In genomic region chr1:63747445-63747844, GRCh38 we compare ENCODE assay signal across 17 cellular contexts. TPM values are rescaled to one million over a fixed set of nuclear protein-coding genes. Genes with fewer than 3 reads are reported as not detected.
DNase-seq lines count a peak whose midpoint lies in the region; ATAC-seq, FAIRE-seq and TF ChIP-seq lines count a peak whose summit lies in the region.
"Had no signal": no experiment of that assay in that cellular context is flagged by ENCODE, and none has a peak within 500 bp of the region (broad histone marks: within the 10 kb centered on the region; RNA-seq: fewer than 3 reads in every experiment).

No MANE protein-coding gene starts in this region.

- peak; percentile 30 for ATAC-seq in aorta (ENCODE audit: low FRiP score)
- no peak for ATAC-seq in GM21423 (IDR thresholded peaks at IDR 0.05; ENCODE audit: unreplicated experiment)
- ATAC-seq: Panc1 had no signal

- peak overlapping the region; percentile 24 for H3K18ac ChIP-seq in mesendoderm (ENCODE audit: low read length)

- H3K9me3 ChIP-seq in endothelial cell of umbilical vein (replicated peaks; ENCODE audit: control insufficient read depth, insufficient read depth, low read length) (no peaks in the 10 kb centered on the region), aorta (ENCODE audit: control insufficient read depth, low read length) (no peaks in the 10 kb centered on the region)
- H3K9me3 ChIP-seq: MG63 had no signal

- no peak overlapping the region for H3K4me3 ChIP-seq in astrocyte of the spinal cord (ENCODE audit: low read depth, low read length)
- H3K4me3 ChIP-seq in endothelial cell of umbilical vein (replicated peaks in 1 of 3; ENCODE audit: insufficient read depth in 1 of 3, low read depth in 1 of 3, low read length in 3 of 3) = no peak overlapping the region
- no peak overlapping the region for H3K4me3 ChIP-seq in mesendoderm (ENCODE audit: low read length)
- H3K4me3 ChIP-seq in aorta (ENCODE audit: low read length in 2 of 2) = no peak overlapping the region
- H3K4me3 ChIP-seq: MG63 had no signal

- peak; percentile 63 for FAIRE-seq in endothelial cell of umbilical vein (lab: Jason Lieb, UNC)
- FAIRE-seq: H54 had no signal

- no peak overlapping the region for H3K23ac ChIP-seq in mesendoderm (ENCODE audit: low read length)

- TF ChIP-seq POLR2A in endothelial cell of umbilical vein (IDR thresholded peaks at IDR 0.05; ENCODE audit: low read depth, low read length) = no peak

- H4K8ac ChIP-seq in mesendoderm (ENCODE audit: low read depth, low read length) = no peak overlapping the region

- no peak overlapping the region for H2BK5ac ChIP-seq in mesendoderm (ENCODE audit: low read length)

- H3K9me1 ChIP-seq in endothelial cell of umbilical vein (replicated peaks; ENCODE audit: control insufficient read depth, extremely low read depth, insufficient read depth, low read length) = no peaks in the 10 kb centered on the region

- no TSS peak for BruUV-seq in endothelial cell of umbilical vein (replicated peaks; lab: Mats Ljungman, UMichigan)

- H3K56ac ChIP-seq in mesendoderm (ENCODE audit: low read length) = peak overlapping the region; percentile 27

- CTCF ChIA-PET in endothelial cell of umbilical vein (lab: Charles Lee) = interaction anchor here (2.1 to 2.8 kb wide), 2 partner anchors 26 to 56 kb away, joined by 10 to 21 read pairs; partner anchors contain the start of gene ROR1

- no peak overlapping the region for H2BK15ac ChIP-seq in mesendoderm (replicated peaks; ENCODE audit: low read depth)

- H3K27ac ChIP-seq in endothelial cell of umbilical vein (ENCODE audit: insufficient read depth, low read depth, low read length) (peak overlapping the region; percentile 97), mesendoderm (ENCODE audit: low read depth, low read length) (no peak overlapping the region), aorta (ENCODE audit: low read depth in 1 of 2, low read length in 2 of 2) (no peak overlapping the region)

- H3K79me2 ChIP-seq in endothelial cell of umbilical vein (ENCODE audit: control insufficient read depth, insufficient read depth, low read length) (no peaks in the 10 kb centered on the region), mesendoderm (ENCODE audit: control insufficient read depth, insufficient read depth, low read length) (no peaks in the 10 kb centered on the region)

- no peak overlapping the region for H4K5ac ChIP-seq in mesendoderm (ENCODE audit: low read length)

- H3K27me3 ChIP-seq in endothelial cell of umbilical vein (ENCODE audit: control insufficient read depth in 2 of 2, insufficient read depth in 2 of 2, low read length in 2 of 2) = no peaks in the 10 kb centered on the region
- H3K27me3 ChIP-seq in mesendoderm (ENCODE audit: insufficient read depth, low read length, poor library complexity) = no peaks in the 10 kb centered on the region
- H3K27me3 ChIP-seq in aorta (ENCODE audit: control insufficient read depth in 1 of 2, insufficient read depth in 2 of 2, low read length in 1 of 2) = no peaks in the 10 kb centered on the region
- H3K27me3 ChIP-seq: MG63 had no signal

- POLR2A ChIA-PET in endothelial cell of umbilical vein (lab: Charles Lee) = no interaction called here

- peaks cover 33% of the 10 kb centered on the region for H3K4me1 ChIP-seq in endothelial cell of umbilical vein (ENCODE audit: control insufficient read depth, extremely low read depth, insufficient read depth, low read length)
- peaks cover 6% of the 10 kb centered on the region for H3K4me1 ChIP-seq in mesendoderm (ENCODE audit: control insufficient read depth, low read depth, low read length)
- H3K4me1 ChIP-seq in aorta (ENCODE audit: control insufficient read depth in 1 of 2, insufficient read depth in 2 of 2, low read length in 2 of 2) = peaks cover 0 to 5% of the 10 kb centered on the region in 2 donors

- no peak overlapping the region for H3K9ac ChIP-seq in endothelial cell of umbilical vein (replicated peaks; ENCODE audit: extremely low read depth, insufficient read depth, low read length)
- no peak overlapping the region for H3K9ac ChIP-seq in mesendoderm (ENCODE audit: low read length)

- H2BK120ac ChIP-seq in mesendoderm (ENCODE audit: low read depth, low read length) = no peak overlapping the region

- intact Hi-C loops in endothelial cell of umbilical vein (cut with micrococcal nuclease) (loop anchor here (2.0 to 5.0 kb wide), 2 partner anchors 43 to 260 kb away; no protein-coding TSS in a partner anchor), aorta (cut with DNase I) (no loop called here)

- no peak overlapping the region for H2AFZ ChIP-seq in endothelial cell of umbilical vein (ENCODE audit: low read depth, low read length)

- dilution Hi-C loops in endothelial cell of umbilical vein (cut with MboI; ENCODE audit: extremely low pct_ligation_motif_present, low sequenced_read_pairs) = no loop called here

- WGBS in mesendoderm (ENCODE audit: extremely low coverage, insufficient coverage, low lambda C conversion rate) = no CpG with 5 or more reads among the region's 6 CpGs
- 20 to 33% methylated on average over 6 of the region's 6 CpGs for WGBS in aorta, 2 donors

- H3K4ac ChIP-seq in mesendoderm (ENCODE audit: low read depth, low read length) = no peak overlapping the region

- no peak for TF ChIP-seq CTCF in astrocyte of the spinal cord (IDR thresholded peaks at IDR 0.05; ENCODE audit: low read depth, low read length)
- TF ChIP-seq CTCF in endothelial cell of umbilical vein (IDR thresholded peaks at IDR 0.05; ENCODE audit: extremely low read depth in 1 of 2, insufficient read depth in 1 of 2, low read depth in 1 of 2, low read length in 2 of 2) = no peak

- no peaks in the 10 kb centered on the region for H3K79me1 ChIP-seq in mesendoderm (ENCODE audit: low read length)

- H3K4me2 ChIP-seq in endothelial cell of umbilical vein (ENCODE audit: insufficient read depth, low read length) (no peak overlapping the region), mesendoderm (ENCODE audit: low read length) (no peak overlapping the region)

- H2AK5ac ChIP-seq in mesendoderm (ENCODE audit: low read length) = no peak overlapping the region

- peak; percentile 41 for DNase-seq in astrocyte of the spinal cord (ENCODE audit: low read depth, low spot score)
- no peak for DNase-seq in endothelial cell of umbilical vein (ENCODE audit: low read depth, low spot score)
- DNase-seq in mesendoderm = peak; percentile 14
- peak in 1 of 2 donors; percentile 40 for DNase-seq in aorta
- no peak for DNase-seq in glomerular visceral epithelial cell (ENCODE audit: extremely low spot score)
- no peak for DNase-seq in SK-N-DZ (ENCODE audit: low spot score)
- DNase-seq: CD8-positive, alpha-beta memory T cell; GF-D8; MG63; NCI-H1092 treated with DMSO at 0.1 percent for 48 hours; NCI-H1694; NCI-H2107; NCI-H69; SHP77 had no signal

- H3K36me3 ChIP-seq in endothelial cell of umbilical vein (ENCODE audit: control insufficient read depth in 2 of 2, extremely low read depth in 1 of 2, insufficient read depth in 2 of 2, low read length in 2 of 2) (no peaks in the 10 kb centered on the region), mesendoderm (ENCODE audit: control insufficient read depth, insufficient read depth, low read length) (no peaks in the 10 kb centered on the region), aorta (ENCODE audit: control insufficient read depth in 1 of 2, insufficient read depth in 2 of 2, low read length in 1 of 2) (no peaks in the 10 kb centered on the region)
- H3K36me3 ChIP-seq: MG63 had no signal

- in situ Hi-C loops in astrocyte of the spinal cord (cut with HindIII; ENCODE audit: low sequenced_read_pairs) = no loop called here

- H4K20me1 ChIP-seq in endothelial cell of umbilical vein (replicated peaks; ENCODE audit: control insufficient read depth, extremely low read depth, insufficient read depth, low read length) = no peaks in the 10 kb centered on the region

TF ChIP-seq in endothelial cell of umbilical vein, 7 proteins besides CTCF, POLR2A, EP300 and RAD21:
- TF ChIP-seq POLR2AphosphoS5 (IDR thresholded peaks at IDR 0.05; ENCODE audit: insufficient read depth, low read depth, low read length) (no peak), JUN (IDR thresholded peaks at IDR 0.05; ENCODE audit: borderline replicate concordance, insufficient read depth, insufficient read length, low read depth) (no peak), MYC (IDR thresholded peaks at IDR 0.05; ENCODE audit: low read depth, low read length) (no peak), EZH2 (IDR thresholded peaks at IDR 0.05; ENCODE audit: borderline replicate concordance, low read depth, low read length, severe bottlenecking) (no peak), FOS (IDR thresholded peaks at IDR 0.05; ENCODE audit: borderline replicate concordance, insufficient read depth, low read length) (no peak), MAX (IDR thresholded peaks at IDR 0.05; ENCODE audit: insufficient read depth, insufficient read length) (no peak), GATA2 (IDR thresholded peaks at IDR 0.05; ENCODE audit: insufficient read depth, insufficient read length, low read depth, low read length) (no peak)

RNA-seq across cellular contexts. Expression of gene ROR1, which starts 26.4 kb away (rescaled TPM):
- total RNA-seq in endothelial cell of umbilical vein (3.5 and 10.9 TPM in 2 replicates), aorta (10 to 100 TPM; 18.7 to 30.9 TPM)
- polyA plus RNA-seq in endothelial cell of umbilical vein (2.4 and 2.6 TPM in 2 replicates), aorta (1 to 10 TPM; 4.0 to 4.2 TPM)
- 2.1 and 2.2 TPM in 2 replicates for polyA plus RNA-seq in endothelial cell of umbilical vein (2011; cell fraction: cytosol; rRNA removed)
- 2.6 and 3.4 TPM in 2 replicates for polyA plus RNA-seq in endothelial cell of umbilical vein (2011; cell fraction: nucleus; rRNA removed)
- 7.8 and 8.1 TPM in 2 replicates for polyA plus RNA-seq in endothelial cell of umbilical vein (2012)
- 10.7 and 15.6 TPM in 2 replicates for polyA minus RNA-seq in endothelial cell of umbilical vein
- polyA minus RNA-seq in endothelial cell of umbilical vein (2011; cell fraction: cytosol; rRNA and poly(A)+ RNA removed) = 0.31 TPM
- 10.9 and 12.6 TPM in 2 replicates for polyA minus RNA-seq in endothelial cell of umbilical vein (2011; cell fraction: nucleus; rRNA and poly(A)+ RNA removed)
- polyA plus RNA-seq in mesendoderm (2013, experiment 1 of 2) = 18.6 TPM
- 19.7 TPM for polyA plus RNA-seq in mesendoderm (2013, experiment 2 of 2)
- polyA plus RNA-seq in SK-N-DZ (2014; cell fraction: cytosol; rRNA removed) = 5.1 and 6.5 TPM in 2 replicates
- polyA plus RNA-seq in SK-N-DZ (2014; cell fraction: nucleus; rRNA removed) = 2.3 and 2.8 TPM in 2 replicates
- total RNA-seq: CD8-positive, alpha-beta memory T cell had no signal
- polyA plus RNA-seq: CD8-positive, alpha-beta memory T cell had no signal

Comparison
In these comparisons a context has a peak if more than half of its experiments do, and no peak if none do; other contexts are left out.
1. DNase-seq: peak in astrocyte of the spinal cord (single experiment) and mesendoderm (single experiment); none in endothelial cell of umbilical vein (single experiment), glomerular visceral epithelial cell (single experiment) and SK-N-DZ (single experiment).